Comparison of ENCODE assay signal across 9 cellular contexts in the genomic region with DNA sequence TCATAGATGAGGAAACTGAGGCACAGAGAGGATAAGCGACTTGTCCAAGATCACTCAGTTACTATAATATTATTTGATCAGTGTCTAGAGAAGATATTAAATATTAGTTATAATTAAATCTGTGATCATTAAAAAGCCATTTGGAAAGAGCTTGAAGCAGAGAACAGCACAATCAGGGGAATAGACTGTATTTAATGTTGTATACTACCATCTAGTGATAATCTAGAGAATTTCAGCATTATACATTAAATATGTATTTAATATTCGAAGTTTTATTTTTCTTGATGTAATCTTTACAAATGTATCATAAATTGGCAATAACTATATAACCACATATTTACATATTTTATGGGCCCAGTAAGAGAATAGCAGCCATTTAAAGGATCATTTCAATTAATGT. TPM values are rescaled to one million over a fixed set of nuclear protein-coding genes. Genes with fewer than 3 reads are reported as not detected.
DNase-seq lines count a peak whose midpoint lies in the region; ATAC-seq and TF ChIP-seq lines count a peak whose summit lies in the region.
"Had no signal": no experiment of that assay in that cellular context is flagged by ENCODE, and none has a peak within 500 bp of the region (broad histone marks: within the 10 kb centered on the region; RNA-seq: fewer than 3 reads in every experiment).

No MANE protein-coding gene starts in this region.

- TF ChIP-seq CTCF in smooth muscle cell (IDR thresholded peaks at IDR 0.05; ENCODE audit: borderline replicate concordance, insufficient read depth, poor library complexity, severe bottlenecking): peak; percentile 45

- H3F3A ChIP-seq in smooth muscle cell (ENCODE audit: low read depth): no peaks in the 10 kb centered on the region

- no peak overlapping the region for H3K4me3 Mint-ChIP-seq in CD4-positive, alpha-beta memory T cell

- POLR2A ChIA-PET in CD4-positive, alpha-beta memory T cell (lab: Charles Lee; ENCODE audit: partially characterized antibody): no interaction called here

- no peaks in the 10 kb centered on the region for H3K9me3 Mint-ChIP-seq in CD4-positive, alpha-beta memory T cell

- no peak overlapping the region for H2AFZ ChIP-seq in smooth muscle cell (ENCODE audit: low read depth)

- H3K4me2 ChIP-seq in smooth muscle cell: no peak overlapping the region

- H3K4me3 ChIP-seq in CD4-positive, alpha-beta memory T cell (ENCODE audit: low read length in 2 of 2): no peak overlapping the region
- H3K4me3 ChIP-seq in smooth muscle cell (no peak overlapping the region), aorta (ENCODE audit: low read length in 2 of 2) (no peak overlapping the region)

- H4K20me1 ChIP-seq in smooth muscle cell (ENCODE audit: low read depth): no peaks in the 10 kb centered on the region

- no peak overlapping the region for H3K9ac ChIP-seq in smooth muscle cell (ENCODE audit: low read depth)

- no peak overlapping the region for H3K27ac Mint-ChIP-seq in CD4-positive, alpha-beta memory T cell

- peaks cover 7 to 13% of the 10 kb centered on the region in 2 donors for H3K27me3 Mint-ChIP-seq in CD4-positive, alpha-beta memory T cell

- no peaks in the 10 kb centered on the region for H3K4me1 ChIP-seq in CD4-positive, alpha-beta memory T cell (ENCODE audit: insufficient read depth, low read length)
- H3K4me1 ChIP-seq in smooth muscle cell (ENCODE audit: low read depth) (no peaks in the 10 kb centered on the region), aorta (ENCODE audit: control insufficient read depth in 1 of 2, insufficient read depth in 2 of 2, low read length in 2 of 2) (no peaks in the 10 kb centered on the region)

- H3K27ac ChIP-seq in CD4-positive, alpha-beta memory T cell (ENCODE audit: low read depth, low read length): no peak overlapping the region
- H3K27ac ChIP-seq in smooth muscle cell (ENCODE audit: low read depth) (no peak overlapping the region), aorta (ENCODE audit: low read depth in 1 of 2, low read length in 2 of 2) (no peak overlapping the region)
- H3K27ac ChIP-seq: HL-60 had no signal

- ATAC-seq in GM21423 (IDR thresholded peaks at IDR 0.05; ENCODE audit: unreplicated experiment): peak; percentile 62
- ATAC-seq in aorta (ENCODE audit: low FRiP score): no peak

- intact Hi-C loops in CD4-positive, alpha-beta memory T cell (cut with micrococcal nuclease): loop anchor here (1.0 kb wide), 4 partner anchors 23 to 1543 kb away; no protein-coding TSS in a partner anchor
- intact Hi-C loops in aorta (cut with DNase I): loop anchor here (2.0 to 5.0 kb wide), 2 partner anchors 74 to 237 kb away; no protein-coding TSS in a partner anchor

- CTCF ChIA-PET in CD4-positive, alpha-beta memory T cell (lab: Charles Lee; ENCODE audit: partially characterized antibody): interaction anchor here (0.8 to 5.2 kb wide), 20 partner anchors 9 to 1544 kb away, joined by 3 to 59 read pairs (median 6); a partner anchor contains a TSS

- no peaks in the 10 kb centered on the region for H3K36me3 Mint-ChIP-seq in CD4-positive, alpha-beta memory T cell

- no peaks in the 10 kb centered on the region for H3K36me3 ChIP-seq in CD4-positive, alpha-beta memory T cell (ENCODE audit: insufficient read depth, low read length)
- H3K36me3 ChIP-seq in smooth muscle cell (ENCODE audit: low read depth) (no peaks in the 10 kb centered on the region), aorta (ENCODE audit: control insufficient read depth in 1 of 2, insufficient read depth in 2 of 2, low read length in 1 of 2) (no peaks in the 10 kb centered on the region)

- peak in 4 of 5 donors; percentile 15 to 36 (median 22) for DNase-seq in CD4-positive, alpha-beta memory T cell
- DNase-seq in NCI-H446 treated with DMSO at 0.1 percent for 48 hours (lab: John Stamatoyannopoulos, UW) (peak; percentile 37), dermis blood vessel endothelial cell (peak; percentile 42), smooth muscle cell (lab: John Stamatoyannopoulos, UW; ENCODE audit: unreplicated experiment) (no peak), NCI-H187 treated with DMSO at 0.1 percent for 48 hours (lab: John Stamatoyannopoulos, UW) (no peak), aorta (no peak)
- DNase-seq in activated naive CD4-positive, alpha-beta T cell treated with anti-CD3 and anti-CD28 coated beads, Interleukin-2, amount 50 U/mL, for 16 hours: no peak

- H3K27me3 ChIP-seq in CD4-positive, alpha-beta memory T cell (ENCODE audit: insufficient read depth, low read length): no peaks in the 10 kb centered on the region
- H3K27me3 ChIP-seq in smooth muscle cell (ENCODE audit: low read depth) (peaks cover 25% of the 10 kb centered on the region), aorta (ENCODE audit: control insufficient read depth in 1 of 2, insufficient read depth in 2 of 2, low read length in 1 of 2) (no peaks in the 10 kb centered on the region)

- no peaks in the 10 kb centered on the region for H3K9me3 ChIP-seq in CD4-positive, alpha-beta memory T cell (ENCODE audit: control insufficient read depth in 1 of 2, low read length in 2 of 2)
- H3K9me3 ChIP-seq in smooth muscle cell (replicated peaks; ENCODE audit: low read depth) (no peaks in the 10 kb centered on the region), aorta (ENCODE audit: control insufficient read depth, low read length) (no peaks in the 10 kb centered on the region)

- no peaks in the 10 kb centered on the region for H3K4me1 Mint-ChIP-seq in CD4-positive, alpha-beta memory T cell

- H3K79me2 ChIP-seq in smooth muscle cell (ENCODE audit: low read depth): no peaks in the 10 kb centered on the region

- 69% methylated on average over 2 of the region's 2 CpGs for WGBS in smooth muscle cell (ENCODE audit: low lambda C conversion rate)
- 29 to 31% methylated on average over 2 of the region's 2 CpGs for WGBS in aorta, 2 donors

RNA-seq across cellular contexts. Expression of a gene that starts 37.7 kb away (rescaled TPM):
- total RNA-seq in CD4-positive, alpha-beta memory T cell: not detected
- polyA plus RNA-seq in CD4-positive, alpha-beta memory T cell: under 1 TPM in 1 of 2 donors, not detected in 1; 0.31 TPM
- not detected in 2 replicates for total RNA-seq in dermis blood vessel endothelial cell
- total RNA-seq in smooth muscle cell: not detected in 2 replicates
- polyA plus RNA-seq in smooth muscle cell: not detected in 2 replicates
- total RNA-seq in aorta: not detected
- not detected for polyA plus RNA-seq in aorta

Comparison
In these comparisons a context has a peak if more than half of its experiments do, and no peak if none do; other contexts are left out.
1. DNase-seq: peak in CD4-positive, alpha-beta memory T cell (4 of 5), NCI-H446 treated with DMSO at 0.1 percent for 48 hours (single experiment) and dermis blood vessel endothelial cell (single experiment); none in smooth muscle cell (single experiment), NCI-H187 treated with DMSO at 0.1 percent for 48 hours (single experiment), activated naive CD4-positive, alpha-beta T cell treated with anti-CD3 and anti-CD28 coated beads, Interleukin-2, amount 50 U/mL, for 16 hours (single experiment) and aorta (0 of 2).